ENCODE assay signal across 15 cellular contexts in genomic region chr7:48497521-48497920, GRCh38.
"Had no signal": no experiment of that assay in that cellular context is flagged by ENCODE, and none has a peak within 500 bp of the region (broad histone marks: within the 10 kb centered on the region; RNA-seq: fewer than 3 reads in every experiment).

No MANE protein-coding gene starts in this region.

- DNase-seq: erythroblast; heart right ventricle; hypothalamus; kidney glomerular epithelial cell; mucosa of descending colon; naive thymus-derived CD8-positive, alpha-beta T cell; sigmoid colon; stimulated activated CD4-positive, alpha-beta T cell treated with anti-CD3 and anti-CD28 coated beads, Interleukin-2, amount 100 ng/mL, for 24 hours; tibial artery; upper lobe of left lung had no signal

- H3K27ac ChIP-seq: heart right ventricle, right atrium auricular region, sigmoid colon, skin epidermis, tibial artery, upper lobe of left lung had no signal

- H3K36me3 Mint-ChIP-seq: naive thymus-derived CD8-positive, alpha-beta T cell had no signal

- H3K4me1 Mint-ChIP-seq: naive thymus-derived CD8-positive, alpha-beta T cell had no signal

- H3K4me1 ChIP-seq: heart right ventricle, right atrium auricular region, sigmoid colon, tibial artery, upper lobe of left lung had no signal

- H3K4me3 Mint-ChIP-seq: dendritic cell treated with granulocyte-macrophage colony-stimulating factor and Interleukin-4, amounts not matched to agents 40 ng/mL and 50 ng/mL, for 4 days; naive thymus-derived CD8-positive, alpha-beta T cell; stimulated activated naive CD8-positive, alpha-beta T cell treated with anti-CD3 and anti-CD28 coated beads, Interleukin-15, Interleukin-2, amounts not matched to agents 100 ng/mL and 50 ng/mL, for 24 hours had no signal

- H3K27me3 Mint-ChIP-seq: dendritic cell treated with granulocyte-macrophage colony-stimulating factor and Interleukin-4, amounts not matched to agents 40 ng/mL and 50 ng/mL, for 4 days; stimulated activated naive CD8-positive, alpha-beta T cell treated with anti-CD3 and anti-CD28 coated beads, Interleukin-15, Interleukin-2, amounts not matched to agents 100 ng/mL and 50 ng/mL, for 24 hours had no signal

- H3K27me3 ChIP-seq: heart right ventricle, right atrium auricular region, sigmoid colon, upper lobe of left lung had no signal

- ATAC-seq: heart right ventricle; left lobe of liver; mucosa of descending colon; naive thymus-derived CD8-positive, alpha-beta T cell had no signal

- H3K27ac Mint-ChIP-seq: dendritic cell treated with granulocyte-macrophage colony-stimulating factor and Interleukin-4, amounts not matched to agents 40 ng/mL and 50 ng/mL, for 4 days; naive thymus-derived CD8-positive, alpha-beta T cell; stimulated activated naive CD8-positive, alpha-beta T cell treated with anti-CD3 and anti-CD28 coated beads, Interleukin-15, Interleukin-2, amounts not matched to agents 100 ng/mL and 50 ng/mL, for 24 hours had no signal
